Comparison of ENCODE assay signal across 1 cellular context in the genomic region with DNA sequence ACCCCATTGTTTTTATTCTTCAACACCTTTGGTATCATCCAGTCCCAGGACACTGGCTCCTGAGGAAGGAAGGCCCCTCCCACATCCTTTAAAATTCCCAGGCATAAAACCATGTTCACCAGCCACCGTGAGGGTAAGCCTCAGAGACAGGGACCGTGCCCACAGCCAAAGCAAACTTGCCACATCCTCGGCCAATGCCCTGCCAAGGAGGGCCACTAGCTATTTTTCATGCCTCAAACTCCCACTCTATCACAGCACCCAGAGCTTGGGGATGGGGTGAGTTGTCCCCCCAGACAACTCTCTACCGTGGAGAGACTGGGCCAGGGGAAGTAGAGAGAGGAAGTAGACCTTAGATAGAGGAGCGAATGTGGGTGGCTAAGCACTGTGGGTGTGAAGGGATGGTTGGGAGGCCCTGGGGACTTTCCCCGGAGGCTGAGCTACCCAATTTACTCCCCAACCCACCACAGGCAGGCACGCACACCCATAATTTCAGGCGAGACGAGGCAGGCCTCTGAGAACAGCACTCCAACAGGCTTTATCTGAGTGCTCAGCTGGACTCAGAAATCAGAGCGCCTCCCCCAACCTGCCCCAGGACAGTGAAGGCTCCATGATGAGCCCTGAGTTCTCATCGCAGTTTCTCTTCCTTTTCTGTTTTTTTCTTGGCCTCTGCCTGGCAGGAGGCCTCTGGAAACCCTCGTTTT.
TF ChIP-seq lines count a peak whose summit lies in the region.

No MANE protein-coding gene starts in this region.

TF ChIP-seq in K562, 482 proteins besides CTCF, POLR2A, EP300 and RAD21 (continued from another document and continues in another):
- TF ChIP-seq, protein P1, sequence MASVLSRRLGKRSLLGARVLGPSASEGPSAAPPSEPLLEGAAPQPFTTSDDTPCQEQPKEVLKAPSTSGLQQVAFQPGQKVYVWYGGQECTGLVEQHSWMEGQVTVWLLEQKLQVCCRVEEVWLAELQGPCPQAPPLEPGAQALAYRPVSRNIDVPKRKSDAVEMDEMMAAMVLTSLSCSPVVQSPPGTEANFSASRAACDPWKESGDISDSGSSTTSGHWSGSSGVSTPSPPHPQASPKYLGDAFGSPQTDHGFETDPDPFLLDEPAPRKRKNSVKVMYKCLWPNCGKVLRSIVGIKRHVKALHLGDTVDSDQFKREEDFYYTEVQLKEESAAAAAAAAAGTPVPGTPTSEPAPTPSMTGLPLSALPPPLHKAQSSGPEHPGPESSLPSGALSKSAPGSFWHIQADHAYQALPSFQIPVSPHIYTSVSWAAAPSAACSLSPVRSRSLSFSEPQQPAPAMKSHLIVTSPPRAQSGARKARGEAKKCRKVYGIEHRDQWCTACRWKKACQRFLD (CRISPR knock-in tag; IDR thresholded peaks at IDR 0.05) = 0 out of 2 replicates have a peak, but pooled peaks have one; percentile 9
- peak; percentile 68; the same call in 1 of the 2 replicates for TF ChIP-seq ZNF644 (tag; IDR thresholded peaks at IDR 0.05; ENCODE audit: low read depth)
- TF ChIP-seq MYNN (IDR thresholded peaks at IDR 0.05) = 0 out of 2 replicates have a peak, but pooled peaks have one; percentile 18
- TF ChIP-seq MYNN (CRISPR knock-in tag; IDR thresholded peaks at IDR 0.05) = no peak
- TF ChIP-seq, protein P2, sequence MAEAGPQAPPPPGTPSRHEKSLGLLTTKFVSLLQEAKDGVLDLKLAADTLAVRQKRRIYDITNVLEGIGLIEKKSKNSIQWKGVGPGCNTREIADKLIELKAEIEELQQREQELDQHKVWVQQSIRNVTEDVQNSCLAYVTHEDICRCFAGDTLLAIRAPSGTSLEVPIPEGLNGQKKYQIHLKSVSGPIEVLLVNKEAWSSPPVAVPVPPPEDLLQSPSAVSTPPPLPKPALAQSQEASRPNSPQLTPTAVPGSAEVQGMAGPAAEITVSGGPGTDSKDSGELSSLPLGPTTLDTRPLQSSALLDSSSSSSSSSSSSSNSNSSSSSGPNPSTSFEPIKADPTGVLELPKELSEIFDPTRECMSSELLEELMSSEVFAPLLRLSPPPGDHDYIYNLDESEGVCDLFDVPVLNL (CRISPR knock-in tag; IDR thresholded peaks at IDR 0.05; ENCODE audit: low read depth) = no peak
- TF ChIP-seq SPI1 (IDR thresholded peaks at IDR 0.05; ENCODE audit: borderline replicate concordance, low read depth, low read length) = peak; percentile 94
- 0 out of 2 replicates have a peak, but pooled peaks have one; percentile 38 for TF ChIP-seq MBD2 (IDR thresholded peaks at IDR 0.05; ENCODE audit: borderline replicate concordance, low read depth)
- no peak for TF ChIP-seq ATF1 (CRISPR knock-in tag; IDR thresholded peaks at IDR 0.05)
- TF ChIP-seq ATF1 (tag; IDR thresholded peaks at IDR 0.05) = no peak
- peak; percentile 98 for TF ChIP-seq TFAP4 (CRISPR knock-in tag; IDR thresholded peaks at IDR 0.05; ENCODE audit: borderline replicate concordance)
- no peak for TF ChIP-seq ZEB2 (IDR thresholded peaks at IDR 0.05)
- TF ChIP-seq FOXM1 (IDR thresholded peaks at IDR 0.05; ENCODE audit: low read depth) = 0 out of 2 replicates have a peak, but pooled peaks have one; percentile 29
- TF ChIP-seq FOXM1 (CRISPR knock-in tag; IDR thresholded peaks at IDR 0.05; ENCODE audit: low read depth) = no peak
- TF ChIP-seq, protein P3, sequence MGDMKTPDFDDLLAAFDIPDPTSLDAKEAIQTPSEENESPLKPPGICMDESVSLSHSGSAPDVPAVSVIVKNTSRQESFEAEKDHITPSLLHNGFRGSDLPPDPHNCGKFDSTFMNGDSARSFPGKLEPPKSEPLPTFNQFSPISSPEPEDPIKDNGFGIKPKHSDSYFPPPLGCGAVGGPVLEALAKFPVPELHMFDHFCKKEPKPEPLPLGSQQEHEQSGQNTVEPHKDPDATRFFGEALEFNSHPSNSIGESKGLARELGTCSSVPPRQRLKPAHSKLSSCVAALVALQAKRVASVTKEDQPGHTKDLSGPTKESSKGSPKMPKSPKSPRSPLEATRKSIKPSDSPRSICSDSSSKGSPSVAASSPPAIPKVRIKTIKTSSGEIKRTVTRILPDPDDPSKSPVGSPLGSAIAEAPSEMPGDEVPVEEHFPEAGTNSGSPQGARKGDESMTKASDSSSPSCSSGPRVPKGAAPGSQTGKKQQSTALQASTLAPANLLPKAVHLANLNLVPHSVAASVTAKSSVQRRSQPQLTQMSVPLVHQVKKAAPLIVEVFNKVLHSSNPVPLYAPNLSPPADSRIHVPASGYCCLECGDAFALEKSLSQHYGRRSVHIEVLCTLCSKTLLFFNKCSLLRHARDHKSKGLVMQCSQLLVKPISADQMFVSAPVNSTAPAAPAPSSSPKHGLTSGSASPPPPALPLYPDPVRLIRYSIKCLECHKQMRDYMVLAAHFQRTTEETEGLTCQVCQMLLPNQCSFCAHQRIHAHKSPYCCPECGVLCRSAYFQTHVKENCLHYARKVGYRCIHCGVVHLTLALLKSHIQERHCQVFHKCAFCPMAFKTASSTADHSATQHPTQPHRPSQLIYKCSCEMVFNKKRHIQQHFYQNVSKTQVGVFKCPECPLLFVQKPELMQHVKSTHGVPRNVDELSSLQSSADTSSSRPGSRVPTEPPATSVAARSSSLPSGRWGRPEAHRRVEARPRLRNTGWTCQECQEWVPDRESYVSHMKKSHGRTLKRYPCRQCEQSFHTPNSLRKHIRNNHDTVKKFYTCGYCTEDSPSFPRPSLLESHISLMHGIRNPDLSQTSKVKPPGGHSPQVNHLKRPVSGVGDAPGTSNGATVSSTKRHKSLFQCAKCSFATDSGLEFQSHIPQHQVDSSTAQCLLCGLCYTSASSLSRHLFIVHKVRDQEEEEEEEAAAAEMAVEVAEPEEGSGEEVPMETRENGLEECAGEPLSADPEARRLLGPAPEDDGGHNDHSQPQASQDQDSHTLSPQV (IDR thresholded peaks at IDR 0.05) = peak; percentile 72; the same call in 1 of the 2 replicates
- no peak for TF ChIP-seq KLF1 (tag; IDR thresholded peaks at IDR 0.05)
- TF ChIP-seq CREB3 (tag; conservative IDR thresholded peaks at IDR 0.05; ENCODE audit: low read depth) = 0 out of 2 replicates have a peak, but pooled peaks have one; percentile 43
- peak; percentile 57; the same call in 1 of the 2 replicates for TF ChIP-seq RNF2 (IDR thresholded peaks at IDR 0.05)
- 0 out of 2 replicates have a peak, but pooled peaks have one; percentile 42 for TF ChIP-seq RB1 (IDR thresholded peaks at IDR 0.05; ENCODE audit: low read depth)
- TF ChIP-seq MEF2D (tag; conservative IDR thresholded peaks at IDR 0.05; ENCODE audit: low read depth) = peak; percentile 58; the same call in 1 of the 2 replicates
- TF ChIP-seq, protein P4, sequence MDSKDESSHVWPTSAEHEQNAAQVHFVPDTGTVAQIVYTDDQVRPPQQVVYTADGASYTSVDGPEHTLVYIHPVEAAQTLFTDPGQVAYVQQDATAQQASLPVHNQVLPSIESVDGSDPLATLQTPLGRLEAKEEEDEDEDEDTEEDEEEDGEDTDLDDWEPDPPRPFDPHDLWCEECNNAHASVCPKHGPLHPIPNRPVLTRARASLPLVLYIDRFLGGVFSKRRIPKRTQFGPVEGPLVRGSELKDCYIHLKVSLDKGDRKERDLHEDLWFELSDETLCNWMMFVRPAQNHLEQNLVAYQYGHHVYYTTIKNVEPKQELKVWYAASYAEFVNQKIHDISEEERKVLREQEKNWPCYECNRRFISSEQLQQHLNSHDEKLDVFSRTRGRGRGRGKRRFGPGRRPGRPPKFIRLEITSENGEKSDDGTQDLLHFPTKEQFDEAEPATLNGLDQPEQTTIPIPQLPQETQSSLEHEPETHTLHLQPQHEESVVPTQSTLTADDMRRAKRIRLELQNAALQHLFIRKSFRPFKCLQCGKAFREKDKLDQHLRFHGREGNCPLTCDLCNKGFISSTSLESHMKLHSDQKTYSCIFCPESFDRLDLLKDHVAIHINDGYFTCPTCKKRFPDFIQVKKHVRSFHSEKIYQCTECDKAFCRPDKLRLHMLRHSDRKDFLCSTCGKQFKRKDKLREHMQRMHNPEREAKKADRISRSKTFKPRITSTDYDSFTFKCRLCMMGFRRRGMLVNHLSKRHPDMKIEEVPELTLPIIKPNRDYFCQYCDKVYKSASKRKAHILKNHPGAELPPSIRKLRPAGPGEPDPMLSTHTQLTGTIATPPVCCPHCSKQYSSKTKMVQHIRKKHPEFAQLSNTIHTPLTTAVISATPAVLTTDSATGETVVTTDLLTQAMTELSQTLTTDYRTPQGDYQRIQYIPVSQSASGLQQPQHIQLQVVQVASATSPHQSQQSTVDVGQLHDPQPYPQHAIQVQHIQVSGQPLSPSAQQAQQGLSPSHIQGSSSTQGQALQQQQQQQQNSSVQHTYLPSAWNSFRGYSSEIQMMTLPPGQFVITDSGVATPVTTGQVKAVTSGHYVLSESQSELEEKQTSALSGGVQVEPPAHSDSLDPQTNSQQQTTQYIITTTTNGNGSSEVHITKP (IDR thresholded peaks at IDR 0.05; ENCODE audit: partially characterized antibody) = peak; percentile 18
- TF ChIP-seq, protein P5, sequence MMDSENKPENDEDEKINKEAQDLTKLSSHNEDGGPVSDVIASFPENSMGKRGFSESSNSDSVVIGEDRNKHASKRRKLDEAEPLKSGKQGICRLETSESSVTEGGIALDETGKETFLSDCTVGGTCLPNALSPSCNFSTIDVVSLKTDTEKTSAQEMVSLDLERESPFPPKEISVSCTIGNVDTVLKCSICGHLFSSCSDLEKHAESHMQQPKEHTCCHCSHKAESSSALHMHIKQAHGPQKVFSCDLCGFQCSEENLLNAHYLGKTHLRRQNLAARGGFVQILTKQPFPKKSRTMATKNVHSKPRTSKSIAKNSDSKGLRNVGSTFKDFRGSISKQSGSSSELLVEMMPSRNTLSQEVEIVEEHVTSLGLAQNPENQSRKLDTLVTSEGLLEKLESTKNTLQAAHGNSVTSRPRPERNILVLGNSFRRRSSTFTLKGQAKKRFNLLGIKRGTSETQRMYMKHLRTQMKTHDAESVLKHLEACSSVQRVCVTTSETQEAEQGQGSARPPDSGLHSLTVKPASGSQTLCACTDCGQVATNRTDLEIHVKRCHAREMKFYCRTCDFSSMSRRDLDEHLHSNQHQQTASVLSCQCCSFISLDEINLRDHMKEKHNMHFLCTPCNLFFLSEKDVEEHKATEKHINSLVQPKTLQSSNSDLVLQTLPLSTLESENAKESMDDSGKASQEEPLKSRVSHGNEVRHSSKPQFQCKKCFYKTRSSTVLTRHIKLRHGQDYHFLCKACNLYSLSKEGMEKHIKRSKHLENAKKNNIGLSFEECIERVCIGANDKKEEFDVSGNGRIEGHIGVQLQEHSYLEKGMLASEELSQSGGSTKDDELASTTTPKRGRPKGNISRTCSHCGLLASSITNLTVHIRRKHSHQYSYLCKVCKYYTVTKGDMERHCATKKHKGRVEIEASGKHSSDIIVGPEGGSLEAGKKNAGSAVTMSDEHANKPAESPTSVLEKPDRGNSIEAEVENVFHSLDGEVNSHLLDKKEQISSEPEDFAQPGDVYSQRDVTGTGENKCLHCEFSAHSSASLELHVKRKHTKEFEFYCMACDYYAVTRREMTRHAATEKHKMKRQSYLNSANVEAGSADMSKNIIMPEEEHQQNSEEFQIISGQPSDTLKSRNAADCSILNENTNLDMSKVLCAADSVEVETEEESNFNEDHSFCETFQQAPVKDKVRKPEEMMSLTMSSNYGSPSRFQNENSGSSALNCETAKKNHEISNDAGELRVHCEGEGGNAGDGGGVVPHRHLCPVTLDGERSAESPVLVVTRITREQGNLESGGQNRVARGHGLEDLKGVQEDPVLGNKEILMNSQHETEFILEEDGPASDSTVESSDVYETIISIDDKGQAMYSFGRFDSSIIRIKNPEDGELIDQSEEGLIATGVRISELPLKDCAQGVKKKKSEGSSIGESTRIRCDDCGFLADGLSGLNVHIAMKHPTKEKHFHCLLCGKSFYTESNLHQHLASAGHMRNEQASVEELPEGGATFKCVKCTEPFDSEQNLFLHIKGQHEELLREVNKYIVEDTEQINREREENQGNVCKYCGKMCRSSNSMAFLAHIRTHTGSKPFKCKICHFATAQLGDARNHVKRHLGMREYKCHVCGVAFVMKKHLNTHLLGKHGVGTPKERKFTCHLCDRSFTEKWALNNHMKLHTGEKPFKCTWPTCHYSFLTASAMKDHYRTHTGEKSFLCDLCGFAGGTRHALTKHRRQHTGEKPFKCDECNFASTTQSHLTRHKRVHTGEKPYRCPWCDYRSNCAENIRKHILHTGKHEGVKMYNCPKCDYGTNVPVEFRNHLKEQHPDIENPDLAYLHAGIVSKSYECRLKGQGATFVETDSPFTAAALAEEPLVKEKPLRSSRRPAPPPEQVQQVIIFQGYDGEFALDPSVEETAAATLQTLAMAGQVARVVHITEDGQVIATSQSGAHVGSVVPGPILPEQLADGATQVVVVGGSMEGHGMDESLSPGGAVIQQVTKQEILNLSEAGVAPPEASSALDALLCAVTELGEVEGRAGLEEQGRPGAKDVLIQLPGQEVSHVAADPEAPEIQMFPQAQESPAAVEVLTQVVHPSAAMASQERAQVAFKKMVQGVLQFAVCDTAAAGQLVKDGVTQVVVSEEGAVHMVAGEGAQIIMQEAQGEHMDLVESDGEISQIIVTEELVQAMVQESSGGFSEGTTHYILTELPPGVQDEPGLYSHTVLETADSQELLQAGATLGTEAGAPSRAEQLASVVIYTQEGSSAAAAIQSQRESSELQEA (IDR thresholded peaks at IDR 0.05; ENCODE audit: low read depth) = no peak
- TF ChIP-seq THRA (IDR thresholded peaks at IDR 0.05) = no peak
- TF ChIP-seq BACH1 (tag; IDR thresholded peaks at IDR 0.05) = peak; percentile 70; the same call in 1 of the 2 replicates
- peak; percentile 42; the same call in 1 of the 2 replicates for TF ChIP-seq SOX6 (IDR thresholded peaks at IDR 0.05)
- TF ChIP-seq TAL1 (IDR thresholded peaks at IDR 0.05) = peak; percentile 70
- peak; percentile 96 for TF ChIP-seq TBP (optimal IDR thresholded peaks at IDR 0.05; ENCODE audit: low read depth, low read length)
- no peak for TF ChIP-seq SMAD2 (IDR thresholded peaks at IDR 0.05; ENCODE audit: low read depth, low read length)
- no peak for TF ChIP-seq HDAC3 (IDR thresholded peaks at IDR 0.05; ENCODE audit: borderline replicate concordance, partially characterized antibody)
- TF ChIP-seq TRIM28 (IDR thresholded peaks at IDR 0.05) = peak; percentile 46; the same call in 1 of the 2 replicates
- peak in 1 of 2 experiments; percentile 44; a peak in 1 of 4 replicates for TF ChIP-seq TEAD1 (CRISPR knock-in tag; IDR thresholded peaks at IDR 0.05)
